ENCODE assay signal across 1 cellular context in genomic region chr12:71142046-71142445, GRCh38.
TF ChIP-seq lines count a peak whose summit lies in the region.

No MANE protein-coding gene starts in this region.

TF ChIP-seq in GM23338, 12 proteins besides CTCF, POLR2A, EP300 and RAD21 (continued from another document):
- no peak for TF ChIP-seq ZNF462 (CRISPR knock-in tag; IDR thresholded peaks at IDR 0.05)
- TF ChIP-seq CREB1 (CRISPR knock-in tag; IDR thresholded peaks at IDR 0.05; ENCODE audit: low read depth) = no peak
